ENCODE assay signal across 8 cellular contexts in genomic region chr22:21629262-21630149, GRCh38. TPM values are rescaled to one million over a fixed set of nuclear protein-coding genes. Genes with fewer than 3 reads are reported as not detected.
DNase-seq lines count a peak whose midpoint lies in the region; ATAC-seq and TF ChIP-seq lines count a peak whose summit lies in the region.

A gene with protein sequence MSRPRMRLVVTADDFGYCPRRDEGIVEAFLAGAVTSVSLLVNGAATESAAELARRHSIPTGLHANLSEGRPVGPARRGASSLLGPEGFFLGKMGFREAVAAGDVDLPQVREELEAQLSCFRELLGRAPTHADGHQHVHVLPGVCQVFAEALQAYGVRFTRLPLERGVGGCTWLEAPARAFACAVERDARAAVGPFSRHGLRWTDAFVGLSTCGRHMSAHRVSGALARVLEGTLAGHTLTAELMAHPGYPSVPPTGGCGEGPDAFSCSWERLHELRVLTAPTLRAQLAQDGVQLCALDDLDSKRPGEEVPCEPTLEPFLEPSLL (minus strand): TSS chr22:21630022. CDS start chr22:21630014, 8 bp downstream.

- H3K27ac Mint-ChIP-seq in CD4-positive, CD25-positive, alpha-beta regulatory T cell: peak within 1 kb of the TSS; percentile 89 to 94 (median 91)

- 0% methylated on average over 2 of the region's 93 CpGs for WGBS in right lobe of liver (ENCODE audit: insufficient coverage, low coverage, low lambda C conversion rate, missing lambda C conversion rate)

- peak within 1 kb of the TSS; percentile 51 for H3K4me3 ChIP-seq in CD4-positive, CD25-positive, alpha-beta regulatory T cell (ENCODE audit: low read depth, low read length)
- peak within 1 kb of the TSS; percentile 80 to 95 (median 82) for H3K4me3 ChIP-seq in right lobe of liver

- peaks cover 8 to 60% (median 34%) of the 10 kb centered on the region in 4 donors for H3K4me1 Mint-ChIP-seq in CD4-positive, CD25-positive, alpha-beta regulatory T cell

- peak within 1 kb of the TSS; percentile 93 for H3K27ac ChIP-seq in CD4-positive, CD25-positive, alpha-beta regulatory T cell (ENCODE audit: insufficient read depth, low read length, poor library complexity, severe bottlenecking)
- peak within 1 kb of the TSS in 2 of 3 donors; percentile 5 to 20 for H3K27ac ChIP-seq in right lobe of liver

- H3K27me3 Mint-ChIP-seq in CD4-positive, CD25-positive, alpha-beta regulatory T cell: no peaks in the 10 kb centered on the region

- H3K36me3 Mint-ChIP-seq in CD4-positive, CD25-positive, alpha-beta regulatory T cell: peaks cover 16% of the 10 kb centered on the region

- no peaks in the 10 kb centered on the region for H3K9me3 Mint-ChIP-seq in CD4-positive, CD25-positive, alpha-beta regulatory T cell

- DNase-seq in CD4-positive, CD25-positive, alpha-beta regulatory T cell: peak; percentile 91 to 97 (median 94)
- peak; percentile 75 for DNase-seq in NCI-H748 treated with DMSO at 0.1 percent for 48 hours (lab: John Stamatoyannopoulos, UW)
- peak; percentile 91 to 92 for DNase-seq in activated CD4-positive, alpha-beta T cell treated with anti-CD3 and anti-CD28 coated beads, Interleukin-2, amount 50 U/mL, for 24 hours (ENCODE audit: low read depth in 1 of 2, low spot score in 1 of 2)
- DNase-seq in dermis blood vessel endothelial cell: peak; percentile 96
- DNase-seq in right lobe of liver: peak; percentile 95 to 96 (median 96)
- DNase-seq in stimulated activated CD4-positive, alpha-beta T cell treated with anti-CD3 and anti-CD28 coated beads, Interleukin-4, amount 100 ng/mL, for 24 hours: peak; percentile 97

- peaks cover 19% of the 10 kb centered on the region for H3K36me3 ChIP-seq in CD4-positive, CD25-positive, alpha-beta regulatory T cell (ENCODE audit: control insufficient read depth, insufficient read depth, low read length)
- H3K36me3 ChIP-seq in right lobe of liver: no peaks in the 10 kb centered on the region

- no peaks in the 10 kb centered on the region for H3K9me3 ChIP-seq in CD4-positive, CD25-positive, alpha-beta regulatory T cell (ENCODE audit: control insufficient read depth in 2 of 2, low read length in 2 of 2)
- no peaks in the 10 kb centered on the region for H3K9me3 ChIP-seq in right lobe of liver

- peak; percentile 82 to 86 for ATAC-seq in CD4-positive, CD25-positive, alpha-beta regulatory T cell (ENCODE audit: low read depth in 2 of 2)
- ATAC-seq in GM19397 (IDR thresholded peaks at IDR 0.05; ENCODE audit: unreplicated experiment) (peak; percentile 76), HG03565 (IDR thresholded peaks at IDR 0.05; ENCODE audit: unreplicated experiment) (peak; percentile 72), right lobe of liver (peak; percentile 93 to 98 (median 96))

- TF ChIP-seq POLR2A in right lobe of liver (IDR thresholded peaks at IDR 0.05): peak; percentile 67

- H3K27me3 ChIP-seq in CD4-positive, CD25-positive, alpha-beta regulatory T cell (ENCODE audit: control insufficient read depth, insufficient read depth, low read length): no peaks in the 10 kb centered on the region
- no peaks in the 10 kb centered on the region for H3K27me3 ChIP-seq in right lobe of liver

- intact Hi-C loops in right lobe of liver (cut with DNase I): loop anchor here (5.0 kb wide), 2 partner anchors 47 to 52 kb away; no protein-coding TSS in a partner anchor

- H3K4me1 ChIP-seq in CD4-positive, CD25-positive, alpha-beta regulatory T cell (ENCODE audit: control insufficient read depth, insufficient read depth, low read length, poor library complexity, severe bottlenecking): peaks cover 30% of the 10 kb centered on the region
- peaks cover 0 to 6% (median 2%) of the 10 kb centered on the region in 4 donors for H3K4me1 ChIP-seq in right lobe of liver

- peak within 1 kb of the TSS; percentile 93 to 97 (median 94) for H3K4me3 Mint-ChIP-seq in CD4-positive, CD25-positive, alpha-beta regulatory T cell

- TF ChIP-seq CTCF in right lobe of liver (IDR thresholded peaks at IDR 0.05): peak; percentile 41 to 65 (median 58)

RNA-seq across cellular contexts. Expression of the gene that starts here (rescaled TPM):
- 34.4 TPM for total RNA-seq in CD4-positive, CD25-positive, alpha-beta regulatory T cell
- polyA plus RNA-seq in CD4-positive, CD25-positive, alpha-beta regulatory T cell: 10 to 100 TPM; 55.0 to 70.0 (median 55.6) TPM
- 21.3 and 25.0 TPM in 2 replicates for total RNA-seq in dermis blood vessel endothelial cell
- total RNA-seq in right lobe of liver: 10 to 100 TPM in 2 of 6 experiments, 1 to 10 TPM in 4; 7.1 to 29.0 (median 7.8) TPM

Comparison
In these comparisons a context has a peak if more than half of its experiments do, and no peak if none do; other contexts are left out.
1. Peak in every context shown above with its lines: DNase-seq, ATAC-seq, H3K4me3 ChIP-seq and H3K27ac ChIP-seq.